In the genomic region with DNA sequence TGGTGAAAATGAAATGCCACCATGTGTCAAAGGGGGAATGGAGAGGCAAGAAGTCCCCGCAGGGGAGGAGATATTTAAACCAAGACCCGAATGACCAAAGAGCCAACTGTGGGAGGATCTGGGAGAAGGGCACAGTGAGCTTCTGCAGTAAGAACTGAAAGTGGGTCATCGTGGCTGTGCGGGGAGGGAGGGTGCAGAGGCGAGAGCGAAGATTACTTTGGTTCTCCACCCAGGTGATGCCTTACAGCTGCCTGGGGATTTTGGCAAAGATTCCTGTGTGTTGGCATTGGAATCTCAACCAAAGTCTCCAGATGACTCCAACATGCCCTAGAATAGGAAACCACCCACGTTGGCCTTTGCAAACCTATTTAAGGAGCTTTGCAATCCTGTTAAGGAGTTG, we compare ENCODE assay signal across 15 cellular contexts. TPM values are rescaled to one million over a fixed set of nuclear protein-coding genes. Genes with fewer than 3 reads are reported as not detected.
A peak's percentile ranks its signal among the peaks of the same experiment; 100 is the strongest.
DNase-seq lines count a peak whose midpoint lies in the region; ATAC-seq and TF ChIP-seq lines count a peak whose summit lies in the region.
"Had no signal": no experiment of that assay in that cellular context is flagged by ENCODE, and none has a peak within 500 bp of the region (broad histone marks: within the 10 kb centered on the region; RNA-seq: fewer than 3 reads in every experiment).

No MANE protein-coding gene starts in this region.

- no peaks in the 10 kb centered on the region for H4K20me1 ChIP-seq in BLaER1
- H4K20me1 ChIP-seq in DND-41 (ENCODE audit: insufficient read depth, low read length), result no peaks in the 10 kb centered on the region
- no peaks in the 10 kb centered on the region for H4K20me1 ChIP-seq in MM.1S (ENCODE audit: insufficient read depth, low read length)

- ATAC-seq in DND-41 (ENCODE audit: insufficient read depth, low read depth) (no peak), T-helper 17 cell (peak; percentile 49), GM19023 (IDR thresholded peaks at IDR 0.05; ENCODE audit: unreplicated experiment) (no peak)
- ATAC-seq: GM12878, HepG2 had no signal

- no peaks in the 10 kb centered on the region for H3F3A ChIP-seq in MM.1S (ENCODE audit: insufficient read depth, low read length)

- H3K9ac ChIP-seq in BLaER1 (no peak overlapping the region), DND-41 (ENCODE audit: low read depth, low read length) (no peak overlapping the region), MM.1S (ENCODE audit: low read length) (no peak overlapping the region)
- H3K9ac ChIP-seq: KMS-11 had no signal

- 0 out of 2 replicates have a peak overlapping the region, but pooled peaks have one; percentile 50 for H3K4me2 ChIP-seq in BLaER1
- H3K4me2 ChIP-seq in DND-41 (ENCODE audit: insufficient read depth, low read length), result peak overlapping the region; percentile 31
- H3K4me2 ChIP-seq in MM.1S (ENCODE audit: low read depth, low read length), result no peak overlapping the region
- H3K4me2 ChIP-seq: KMS-11 had no signal

- H3K27ac Mint-ChIP-seq in T-helper 17 cell, result peak overlapping the region; percentile 19
- H3K27ac Mint-ChIP-seq: CD14-positive monocyte had no signal

- H3K9me3 ChIP-seq in BLaER1 (0 out of 2 replicates have a peak, but pooled peaks cover 4% of the 10 kb centered on the region), DND-41 (ENCODE audit: insufficient read depth, low read length, severe bottlenecking) (no peaks in the 10 kb centered on the region), T-helper 17 cell (ENCODE audit: control insufficient read depth, low read length, poor library complexity, severe bottlenecking) (no peaks in the 10 kb centered on the region), MM.1S (replicated peaks; ENCODE audit: insufficient read depth, low read length) (no peaks in the 10 kb centered on the region)
- H3K9me3 ChIP-seq: HAP-1 had no signal

- H3K27me3 ChIP-seq in BLaER1, result no peaks in the 10 kb centered on the region
- no peaks in the 10 kb centered on the region for H3K27me3 ChIP-seq in DND-41 (ENCODE audit: insufficient read depth, low read length, poor library complexity)
- H3K27me3 ChIP-seq in MM.1S (replicated peaks; ENCODE audit: insufficient read depth, low read length), result no peaks in the 10 kb centered on the region

- H3K36me3 ChIP-seq in BLaER1 (no peaks in the 10 kb centered on the region), DND-41 (ENCODE audit: insufficient read depth, low read length) (no peaks in the 10 kb centered on the region), MM.1S (replicated peaks; ENCODE audit: insufficient read depth, low read length) (no peaks in the 10 kb centered on the region)
- H3K36me3 ChIP-seq: HAP-1 had no signal

- H2AFZ ChIP-seq in DND-41 (ENCODE audit: low read depth, low read length) (no peak overlapping the region), MM.1S (ENCODE audit: low read length) (no peak overlapping the region)

- no peaks in the 10 kb centered on the region for H3K27me3 Mint-ChIP-seq in T-helper 17 cell

- H3K4me1 Mint-ChIP-seq in T-helper 17 cell, result no peaks in the 10 kb centered on the region
- H3K4me1 Mint-ChIP-seq: CD14-positive monocyte had no signal

- H3K27ac ChIP-seq in BLaER1 (no peak overlapping the region), DND-41 (ENCODE audit: low read length) (peak overlapping the region; percentile 73), MM.1S (ENCODE audit: low read length) (no peak overlapping the region)
- H3K27ac ChIP-seq: KMS-11 had no signal

- H3K9me2 ChIP-seq in MM.1S (replicated peaks; ENCODE audit: insufficient read depth, low read length), result no peaks in the 10 kb centered on the region

- H3K4me3 ChIP-seq in BLaER1 (no peak overlapping the region), DND-41 (ENCODE audit: low read depth in 1 of 2, low read length in 2 of 2) (no peak overlapping the region), MM.1S (ENCODE audit: low read length) (no peak overlapping the region)
- H3K4me3 ChIP-seq: GM12878, HAP-1 had no signal

- H3K36me3 Mint-ChIP-seq in T-helper 17 cell (ENCODE audit: low read depth), result no peaks in the 10 kb centered on the region
- H3K36me3 Mint-ChIP-seq: CD14-positive monocyte had no signal

- H3K79me2 ChIP-seq in DND-41 (ENCODE audit: insufficient read depth, low read length) (no peaks in the 10 kb centered on the region), MM.1S (ENCODE audit: low read length) (no peaks in the 10 kb centered on the region)

- peaks cover 16% of the 10 kb centered on the region for H3K4me1 ChIP-seq in BLaER1
- H3K4me1 ChIP-seq in DND-41 (ENCODE audit: insufficient read depth, low read length), result peaks cover 40% of the 10 kb centered on the region
- no peaks in the 10 kb centered on the region for H3K4me1 ChIP-seq in MM.1S (ENCODE audit: low read length)
- H3K4me1 ChIP-seq: HAP-1 had no signal

- peak overlapping the region; percentile 70 for H3K4me3 Mint-ChIP-seq in T-helper 17 cell
- H3K4me3 Mint-ChIP-seq: CD14-positive monocyte had no signal

- TF ChIP-seq CTCF in DND-41 (IDR thresholded peaks at IDR 0.05; ENCODE audit: borderline replicate concordance, extremely low read depth, low read length, poor library complexity, severe bottlenecking) (no peak), MM.1S (IDR thresholded peaks at IDR 0.05; ENCODE audit: low read length) (no peak)

- DNase-seq in DND-41 (no peak), T-helper 17 cell (no peak), myocyte (ENCODE audit: low read depth) (peak; percentile 6), MM.1S (no peak), C1 segment of cervical spinal cord (lab: John Stamatoyannopoulos, UW) (no peak)
- DNase-seq: 8988T, ACHN had no signal

RNA-seq across cellular contexts. Expression of a gene that starts 44.2 kb away (rescaled TPM):
- total RNA-seq in T-helper 17 cell, result 10 to 100 TPM; 15.2 to 36.6 TPM
- total RNA-seq in myocyte, result 14.4 and 15.5 TPM in 2 replicates
- polyA plus RNA-seq in myocyte (2012), result 58.2 TPM
- total RNA-seq: G401, HepG2 had no signal
- polyA plus RNA-seq: CD14-positive monocyte, HepG2 had no signal
